15 cellular contexts compared by ENCODE assay signal in the genomic region with DNA sequence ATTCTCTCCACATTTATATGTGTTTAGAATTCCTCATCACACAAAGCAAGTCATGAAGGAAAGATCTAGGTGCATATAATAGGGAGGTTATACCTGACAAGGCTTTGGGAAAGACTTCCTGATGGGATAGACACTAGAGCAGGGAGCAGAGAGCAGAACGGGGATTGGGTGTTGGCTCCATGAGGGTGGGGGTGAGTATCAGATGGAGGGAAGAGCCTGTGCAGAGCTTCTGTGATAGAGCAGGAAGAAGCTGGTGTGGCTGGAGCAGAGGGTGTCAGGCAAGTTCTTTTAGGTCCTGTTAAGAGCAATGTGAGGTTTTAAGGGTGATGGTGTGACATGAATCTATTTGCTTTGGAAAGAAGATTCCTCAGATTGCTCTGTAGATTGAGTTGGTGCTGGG. TPM values are rescaled to one million over a fixed set of nuclear protein-coding genes. Genes with fewer than 3 reads are reported as not detected.
A peak's percentile ranks its signal among the peaks of the same experiment; 100 is the strongest.
DNase-seq lines count a peak whose midpoint lies in the region; ATAC-seq and TF ChIP-seq lines count a peak whose summit lies in the region.
"Had no signal": no experiment of that assay in that cellular context is flagged by ENCODE, and none has a peak within 500 bp of the region (broad histone marks: within the 10 kb centered on the region; RNA-seq: fewer than 3 reads in every experiment).

No MANE protein-coding gene starts in this region.

- ATAC-seq in Right ventricle myocardium superior (ENCODE audit: poor library complexity) (no peak), T-helper 17 cell (no peak)
- ATAC-seq: left lobe of liver had no signal

- no peaks in the 10 kb centered on the region for H3K36me3 ChIP-seq in left ventricle myocardium inferior
- H3K36me3 ChIP-seq in endodermal cell (ENCODE audit: control insufficient read depth, insufficient read depth, low read length): peaks cover 7% of the 10 kb centered on the region
- H3K36me3 ChIP-seq: neutrophil, spleen had no signal

- intact Hi-C loops in left ventricle myocardium inferior (cut with micrococcal nuclease): no loop called here
- intact Hi-C loops in Right ventricle myocardium superior (cut with DNase I): no loop called here

- peaks cover 44% of the 10 kb centered on the region for H3K4me1 ChIP-seq in left ventricle myocardium inferior
- H3K4me1 ChIP-seq in endodermal cell (ENCODE audit: control insufficient read depth, insufficient read depth, low read length): no peaks in the 10 kb centered on the region

- H3K9me3 ChIP-seq in left ventricle myocardium inferior (replicated peaks) (no peaks in the 10 kb centered on the region), T-helper 17 cell (ENCODE audit: control insufficient read depth, low read length, poor library complexity, severe bottlenecking) (no peaks in the 10 kb centered on the region), endodermal cell (ENCODE audit: control insufficient read depth, low read length) (no peaks in the 10 kb centered on the region)
- H3K9me3 ChIP-seq: neutrophil had no signal

- peak overlapping the region; percentile 58 for H3K27ac ChIP-seq in left ventricle myocardium inferior (replicated peaks)
- H3K27ac ChIP-seq in endodermal cell (ENCODE audit: low read depth, low read length): no peak overlapping the region
- H3K27ac ChIP-seq: neutrophil had no signal

- H3K27ac Mint-ChIP-seq in T-helper 17 cell: peak overlapping the region; percentile 54
- peak overlapping the region; percentile 52 for H3K27ac Mint-ChIP-seq in endodermal cell

- no peak overlapping the region for H3K9ac ChIP-seq in endodermal cell (ENCODE audit: extremely low read depth, low read length, poor library complexity, severe bottlenecking)

- no peaks in the 10 kb centered on the region for H3K9me3 Mint-ChIP-seq in endodermal cell

- H3K27me3 ChIP-seq in left ventricle myocardium inferior (ENCODE audit: low read depth): no peaks in the 10 kb centered on the region
- H3K27me3 ChIP-seq in endodermal cell (ENCODE audit: control insufficient read depth, insufficient read depth, low read length, poor library complexity, severe bottlenecking): no peaks in the 10 kb centered on the region
- H3K27me3 ChIP-seq: neutrophil, spleen had no signal

- no peak overlapping the region for H3K4me3 ChIP-seq in left ventricle myocardium inferior
- no peak overlapping the region for H3K4me3 ChIP-seq in endodermal cell (ENCODE audit: low read length)
- H3K4me3 ChIP-seq: spleen had no signal

- H3K4me3 Mint-ChIP-seq in T-helper 17 cell: no peak overlapping the region
- H3K4me3 Mint-ChIP-seq in endodermal cell: no peak overlapping the region

- 92 to 100% methylated on average over 1 of the region's 1 CpG for WGBS in endodermal cell (ENCODE audit: insufficient coverage in 1 of 2, insufficient read length in 1 of 2), 2 experiments

- TF ChIP-seq CTCF in left ventricle myocardium inferior (IDR thresholded peaks at IDR 0.05; ENCODE audit: borderline replicate concordance): no peak
- no peak for TF ChIP-seq CTCF in endodermal cell (conservative IDR thresholded peaks at IDR 0.05)

- no peak for DNase-seq in left ventricle myocardium inferior
- DNase-seq in Right ventricle myocardium superior: no peak
- DNase-seq in T-helper 17 cell: no peak
- DNase-seq in endodermal cell: no peak
- DNase-seq in AG08396 (ENCODE audit: low spot score): no peak
- no peak for DNase-seq in SHP77 (lab: John Stamatoyannopoulos, UW)
- no peak for DNase-seq in amygdala (lab: John Stamatoyannopoulos, UW)
- DNase-seq: effector CD8-positive, alpha-beta T cell; NCI-H1417; NCI-H2107; NCI-H524 treated with DMSO at 0.1 percent for 48 hours; stimulated activated CD4-positive, alpha-beta T cell treated with anti-CD3 and anti-CD28 coated beads, Interleukin-4, amount 100 ng/mL, for 4 hours had no signal

- H3K27me3 Mint-ChIP-seq in T-helper 17 cell (no peaks in the 10 kb centered on the region), endodermal cell (ENCODE audit: insufficient read depth) (no peaks in the 10 kb centered on the region)

- H3K36me3 Mint-ChIP-seq in T-helper 17 cell (ENCODE audit: low read depth) (peaks cover 3% of the 10 kb centered on the region), endodermal cell (ENCODE audit: low read depth) (peaks cover 20% of the 10 kb centered on the region)

- peaks cover 43% of the 10 kb centered on the region for H3K4me1 Mint-ChIP-seq in T-helper 17 cell
- peaks cover 9% of the 10 kb centered on the region for H3K4me1 Mint-ChIP-seq in endodermal cell

RNA-seq across cellular contexts. Expression of gene NSD2, which starts 10.5 kb away (rescaled TPM):
- total RNA-seq in left ventricle myocardium inferior: 42.5 TPM
- total RNA-seq in Right ventricle myocardium superior: 32.6 TPM
- total RNA-seq in T-helper 17 cell: 10 to 100 TPM; 55.0 to 62.2 TPM
- 100 to 1,000 TPM; 153 to 208 TPM for total RNA-seq in endodermal cell
- 137 TPM for polyA plus RNA-seq in endodermal cell (2013, experiment 1 of 2)
- 132 TPM for polyA plus RNA-seq in endodermal cell (2013, experiment 2 of 2)

RNA-seq across cellular contexts. Expression of gene LETM1, which starts 25.8 kb away (rescaled TPM):
- total RNA-seq in left ventricle myocardium inferior: 38.8 TPM
- total RNA-seq in Right ventricle myocardium superior: 41.8 TPM
- 10 to 100 TPM; 34.4 to 41.4 TPM for total RNA-seq in T-helper 17 cell
- 10 to 100 TPM; 45.7 to 52.4 TPM for total RNA-seq in endodermal cell
- 22.3 TPM for polyA plus RNA-seq in endodermal cell (2013, experiment 1 of 2)
- polyA plus RNA-seq in endodermal cell (2013, experiment 2 of 2): 22.7 TPM
